In genomic region chr22:25081409-25081824, GRCh38 we compare ENCODE assay signal across 8 cellular contexts.
A peak's percentile ranks its signal among the peaks of the same experiment; 100 is the strongest.
DNase-seq lines count a peak whose midpoint lies in the region; ATAC-seq, FAIRE-seq and TF ChIP-seq lines count a peak whose summit lies in the region.

No MANE protein-coding gene starts in this region.

- peak; percentile 68 for TF ChIP-seq CTCF in LNCaP clone FGC (IDR thresholded peaks at IDR 0.05; ENCODE audit: control insufficient read depth, extremely low read depth, insufficient read depth)
- peak; percentile 37 for TF ChIP-seq CTCF in fibroblast of mammary gland (conservative IDR thresholded peaks at IDR 0.05; ENCODE audit: control insufficient read depth, insufficient read depth, low read depth, low read length)
- TF ChIP-seq CTCF in smooth muscle cell (IDR thresholded peaks at IDR 0.05; ENCODE audit: borderline replicate concordance, insufficient read depth, poor library complexity, severe bottlenecking), result peak; percentile 37

- peaks cover under 1% of the 10 kb centered on the region for H3K4me1 ChIP-seq in smooth muscle cell (ENCODE audit: low read depth)

- no peak overlapping the region for H3K27ac ChIP-seq in smooth muscle cell (ENCODE audit: low read depth)

- peak; percentile 10 for DNase-seq in NCI-H146 (lab: John Stamatoyannopoulos, UW)
- DNase-seq in NCI-H146 treated with DMSO at 0.1 percent for 48 hours (lab: John Stamatoyannopoulos, UW; ENCODE audit: unreplicated experiment), result no peak
- DNase-seq in LNCaP clone FGC (ENCODE audit: low read depth), result no peak
- peak; percentile 36 for DNase-seq in activated T-cell treated with anti-CD3 and anti-CD28 coated beads for 1 hour (ENCODE audit: low read depth)
- peak; percentile 19 for DNase-seq in fibroblast of mammary gland (ENCODE audit: low read depth)
- DNase-seq in smooth muscle cell (lab: John Stamatoyannopoulos, UW; ENCODE audit: unreplicated experiment), result no peak
- DNase-seq in RCC 7860 (ENCODE audit: low spot score), result no peak

- no peaks in the 10 kb centered on the region for H3F3A ChIP-seq in smooth muscle cell (ENCODE audit: low read depth)

- no peak overlapping the region for H2AFZ ChIP-seq in smooth muscle cell (ENCODE audit: low read depth)

- no peaks in the 10 kb centered on the region for H4K20me1 ChIP-seq in smooth muscle cell (ENCODE audit: low read depth)

- no peaks in the 10 kb centered on the region for H3K9me3 ChIP-seq in smooth muscle cell (replicated peaks; ENCODE audit: low read depth)

- no peaks in the 10 kb centered on the region for H3K79me2 ChIP-seq in smooth muscle cell (ENCODE audit: low read depth)

- H3K4me3 ChIP-seq in LNCaP clone FGC (ENCODE audit: low read depth, low read length) (no peak overlapping the region), fibroblast of mammary gland (ENCODE audit: control insufficient read depth, low read depth, low read length) (no peak overlapping the region), smooth muscle cell (no peak overlapping the region)

- ATAC-seq in GM19351 (IDR thresholded peaks at IDR 0.05; ENCODE audit: unreplicated experiment), result no peak

- no peaks in the 10 kb centered on the region for H3K36me3 ChIP-seq in smooth muscle cell (ENCODE audit: low read depth)

- no peak overlapping the region for H3K4me2 ChIP-seq in smooth muscle cell

- WGBS in smooth muscle cell (ENCODE audit: low lambda C conversion rate), result 52% methylated on average over 3 of the region's 3 CpGs

- no peaks in the 10 kb centered on the region for H3K27me3 ChIP-seq in smooth muscle cell (ENCODE audit: low read depth)

- FAIRE-seq in RCC 7860 (lab: Jason Lieb, UNC), result no peak

- no peak overlapping the region for H3K9ac ChIP-seq in smooth muscle cell (ENCODE audit: low read depth)

Comparison
In these comparisons a context has a peak if more than half of its experiments do, and no peak if none do; other contexts are left out.
1. DNase-seq: peak in NCI-H146 (single experiment), activated T-cell treated with anti-CD3 and anti-CD28 coated beads for 1 hour (single experiment) and fibroblast of mammary gland (single experiment); none in NCI-H146 treated with DMSO at 0.1 percent for 48 hours (single experiment), LNCaP clone FGC (single experiment), smooth muscle cell (single experiment) and RCC 7860 (single experiment).
2. Peak in every context shown above with its lines, with median percentiles within 50 percentile points of each other: CTCF ChIP-seq.